Comparison of ENCODE assay signal across 1 cellular context in genomic region chr2:100192825-100193224, GRCh38.
TF ChIP-seq lines count a peak whose summit lies in the region.

No MANE protein-coding gene starts in this region.

TF ChIP-seq in HCT116, 20 proteins besides CTCF, POLR2A, EP300 and RAD21:
- TF ChIP-seq EGR1 (IDR thresholded peaks at IDR 0.05; ENCODE audit: low read depth), result no peak
- TF ChIP-seq TCF7L2 (IDR thresholded peaks at IDR 0.05; ENCODE audit: borderline replicate concordance, extremely low read depth, insufficient read depth, insufficient read length), result no peak
- TF ChIP-seq EZH2 (IDR thresholded peaks at IDR 0.05), result no peak
- no peak for TF ChIP-seq JUND (IDR thresholded peaks at IDR 0.05)
- TF ChIP-seq ATF3 (IDR thresholded peaks at IDR 0.05), result no peak
- TF ChIP-seq SP1 (IDR thresholded peaks at IDR 0.05; ENCODE audit: low read depth), result no peak
- TF ChIP-seq MAX (IDR thresholded peaks at IDR 0.05), result no peak
- TF ChIP-seq REST (IDR thresholded peaks at IDR 0.05; ENCODE audit: low read depth), result no peak
- TF ChIP-seq ELF1 (IDR thresholded peaks at IDR 0.05; ENCODE audit: borderline replicate concordance, low read depth), result no peak
- no peak for TF ChIP-seq CBX3 (IDR thresholded peaks at IDR 0.05; ENCODE audit: low read depth)
